In genomic region chr17:67944035-67944434, GRCh38 we compare ENCODE assay signal across 27 cellular contexts. TPM values are rescaled to one million over a fixed set of nuclear protein-coding genes. Genes with fewer than 3 reads are reported as not detected.
DNase-seq lines count a peak whose midpoint lies in the region; ATAC-seq, FAIRE-seq and TF ChIP-seq lines count a peak whose summit lies in the region.
"Had no signal": no experiment of that assay in that cellular context is flagged by ENCODE, and none has a peak within 500 bp of the region (broad histone marks: within the 10 kb centered on the region; RNA-seq: fewer than 3 reads in every experiment).

No MANE protein-coding gene starts in this region.

- H3K4me2 ChIP-seq in H1 (ENCODE audit: insufficient read depth in 1 of 2, low read depth in 2 of 2, low read length in 2 of 2), result no peak overlapping the region
- H3K4me2 ChIP-seq: BLaER1 had no signal

- TF ChIP-seq RAD21 in H1 (IDR thresholded peaks at IDR 0.05 in 1 of 2, conservative IDR thresholded peaks at IDR 0.05 in 1 of 2; ENCODE audit: low read depth in 2 of 2, low read length in 2 of 2), result no peak

- H4K8ac ChIP-seq in H1 (ENCODE audit: extremely low read depth, insufficient read depth, low read length), result peak overlapping the region; percentile 9; the same call in 1 of the 2 replicates

- H3K4ac ChIP-seq in H1 (replicated peaks; ENCODE audit: insufficient read length, low read depth, low read length), result no peak overlapping the region

- H3K14ac ChIP-seq in H1 (ENCODE audit: insufficient read length), result no peak overlapping the region

- CTCF ChIA-PET in H1 (lab: Charles Lee; ENCODE audit: partially characterized antibody), result interaction anchor here (0.6 to 4.0 kb wide), 5 partner anchors 9 to 586 kb away, joined by 3 to 26 read pairs (median 4); no protein-coding TSS in a partner anchor

- no peak overlapping the region for H2AK5ac ChIP-seq in H1 (ENCODE audit: low read depth, low read length)

- no peak overlapping the region for H2BK15ac ChIP-seq in H1 (ENCODE audit: low read length)

- H4K5ac ChIP-seq in H1 (ENCODE audit: insufficient read length, low read depth, low read length), result no peak overlapping the region

- no peaks in the 10 kb centered on the region for H3K27me3 ChIP-seq in H1 (replicated peaks in 1 of 4; ENCODE audit: control insufficient read depth in 3 of 4, extremely low read depth in 1 of 4, insufficient read depth in 3 of 4, low read length in 3 of 4)
- H3K27me3 ChIP-seq: BE2C, BLaER1 had no signal

- H4K91ac ChIP-seq in H1 (replicated peaks; ENCODE audit: insufficient read length, low read length), result no peak overlapping the region

- no peak overlapping the region for H2BK12ac ChIP-seq in H1 (ENCODE audit: low read depth, low read length)

- no peaks in the 10 kb centered on the region for H3K23me2 ChIP-seq in H1 (ENCODE audit: low read depth, low read length)

- peak; percentile 91 for FAIRE-seq in HTR-8/SVneo (lab: Jason Lieb, UNC)
- FAIRE-seq in H1 (lab: Jason Lieb, UNC), result no peak
- FAIRE-seq in urothelium cell line (lab: Jason Lieb, UNC), result peak; percentile 9
- FAIRE-seq: A204.1, GM12878, GM12892, GM18507 had no signal

- no peak overlapping the region for H3K4me3 ChIP-seq in H1 (ENCODE audit: extremely low read depth in 1 of 4, insufficient read depth in 2 of 4, low read depth in 3 of 4, low read length in 4 of 4)
- H3K4me3 ChIP-seq: BLaER1, GM12878 had no signal

- peaks cover 53 to 94% (median 81%) of the 10 kb centered on the region in 4 experiments for H3K36me3 ChIP-seq in H1 (ENCODE audit: control insufficient read depth in 2 of 4, insufficient read depth in 4 of 4, low read length in 3 of 4)

- peak; percentile 52 for ATAC-seq in Right ventricle myocardium superior (ENCODE audit: poor library complexity)
- ATAC-seq: GM12878 had no signal

- peaks cover 2% of the 10 kb centered on the region; the same call in 1 of the 2 replicates for H3K79me1 ChIP-seq in H1 (ENCODE audit: low read depth, low read length)

- H3K4me1 ChIP-seq in H1 (replicated peaks in 1 of 4; ENCODE audit: control insufficient read depth in 3 of 4, insufficient read depth in 4 of 4, low read length in 3 of 4), result no peaks in the 10 kb centered on the region
- H3K4me1 ChIP-seq: BE2C, BLaER1 had no signal

- POLR2A ChIA-PET in H1 (lab: Charles Lee; ENCODE audit: partially characterized antibody), result interaction anchor here (1.8 kb wide), 1 partner anchor 12 kb away, joined by 4 read pairs; no protein-coding TSS in a partner anchor

- H3K56ac ChIP-seq in H1 (replicated peaks; ENCODE audit: insufficient read length, low read depth, low read length), result no peak overlapping the region

- no peak for TF ChIP-seq POLR2A in H1 (IDR thresholded peaks at IDR 0.05; ENCODE audit: control extremely low read depth in 1 of 2, low read depth in 2 of 2, low read length in 2 of 2)

- no peak overlapping the region for H2BK20ac ChIP-seq in H1 (ENCODE audit: low read length)

- H2AFZ ChIP-seq in H1 (ENCODE audit: low read length), result no peak overlapping the region

- TF ChIP-seq EP300 in H1 (IDR thresholded peaks at IDR 0.05; ENCODE audit: borderline replicate concordance in 1 of 2, low read depth in 2 of 2, low read length in 2 of 2), result no peak

- no peak for TF ChIP-seq CTCF in H1 (IDR thresholded peaks at IDR 0.05; ENCODE audit: control extremely low read depth in 1 of 3, insufficient read depth in 1 of 3, low read depth in 1 of 3, low read length in 3 of 3)

- no peak overlapping the region for H3K23ac ChIP-seq in H1 (ENCODE audit: insufficient read length)

- no peak overlapping the region for H2BK5ac ChIP-seq in H1 (ENCODE audit: low read depth, low read length)

- no peaks in the 10 kb centered on the region for H3K79me2 ChIP-seq in H1 (ENCODE audit: control insufficient read depth in 1 of 2, insufficient read depth in 2 of 2, low read length in 2 of 2)

- no peak overlapping the region for H3K27ac ChIP-seq in H1 (ENCODE audit: low read depth, low read length)
- H3K27ac ChIP-seq: BLaER1 had no signal

- H3K9ac ChIP-seq in H1 (replicated peaks in 1 of 4; ENCODE audit: extremely low read depth in 1 of 4, low read depth in 3 of 4, low read length in 3 of 4), result no peak overlapping the region
- H3K9ac ChIP-seq: BLaER1 had no signal

- H3K9me3 ChIP-seq in H1 (ENCODE audit: insufficient read depth in 2 of 2, low read depth in 1 of 2, low read length in 1 of 2), result no peaks in the 10 kb centered on the region
- H3K9me3 ChIP-seq: BE2C, BLaER1 had no signal

- no peak overlapping the region for H3K18ac ChIP-seq in H1 (ENCODE audit: extremely low read depth, low read length)

- no peak overlapping the region for H2BK120ac ChIP-seq in H1 (replicated peaks; ENCODE audit: low read depth, low read length)

- H4K20me1 ChIP-seq in H1 (replicated peaks in 1 of 2; ENCODE audit: control insufficient read depth in 1 of 2, insufficient read depth in 2 of 2, low read length in 2 of 2), result peaks cover 0 to 5% of the 10 kb centered on the region in 2 experiments

- no peak for DNase-seq in Right ventricle myocardium superior
- no peak for DNase-seq in cardiac septum (ENCODE audit: low spot score)
- DNase-seq in HTR-8/SVneo (ENCODE audit: insufficient read length, low spot score), result no peak
- no peak for DNase-seq in H1 (ENCODE audit: low read depth in 1 of 2, low spot score in 2 of 2)
- DNase-seq in urothelium cell line (ENCODE audit: low spot score), result no peak
- no peak for DNase-seq in superior temporal gyrus (ENCODE audit: extremely low spot score)
- no peak for DNase-seq in activated CD8-positive, alpha-beta memory T cell treated with anti-CD3 and anti-CD28 coated beads, Interleukin-2, amount 50 U/mL, for 48 hours
- DNase-seq: 8988T; ACHN; BE2C; C1 segment of cervical spinal cord; CD4-positive, alpha-beta memory T cell; CD4-positive, CD25-positive, alpha-beta regulatory T cell; CD8-positive, alpha-beta memory T cell; COR-L47; DMS 273 treated with DMSO at 0.1 percent for 48 hours; DMS153; DMS53; DMS79; DND-41; EL; GDM1 had no signal

- intact Hi-C loops in Right ventricle myocardium superior (cut with DNase I), result no loop called here
- intact Hi-C loops in cardiac septum (cut with DNase I), result no loop called here

- 95% methylated on average over 5 of the region's 5 CpGs; no CpG with 5 or more reads in 1 of the 2 experiments for WGBS in H1 (ENCODE audit: extremely low coverage in 1 of 2, insufficient coverage in 1 of 2, insufficient read length in 1 of 2, insufficient replicate concordance in 2 of 2, low coverage in 1 of 2, low lambda C conversion rate in 2 of 2, missing lambda C conversion rate in 1 of 2), 2 experiments

TF ChIP-seq in H1, 55 proteins besides CTCF, POLR2A, EP300 and RAD21 (continues in another document):
- TF ChIP-seq POU5F1 (IDR thresholded peaks at IDR 0.05; ENCODE audit: low read depth, low read length) (no peak), KDM5A (IDR thresholded peaks at IDR 0.05; ENCODE audit: low read length) (no peak), KDM4A (IDR thresholded peaks at IDR 0.05; ENCODE audit: low read depth, low read length, severe bottlenecking) (no peak), FOSL1 (IDR thresholded peaks at IDR 0.05; ENCODE audit: insufficient read depth, low read depth, low read length) (no peak), CBX5 (IDR thresholded peaks at IDR 0.05; ENCODE audit: low read depth, low read length) (no peak), ASH2L (IDR thresholded peaks at IDR 0.05; ENCODE audit: low read length) (no peak), CEBPB (IDR thresholded peaks at IDR 0.05; ENCODE audit: low read depth, low read length) (no peak), TCF12 (IDR thresholded peaks at IDR 0.05; ENCODE audit: low read depth, low read length) (no peak), SP1 (IDR thresholded peaks at IDR 0.05; ENCODE audit: low read depth, low read length) (no peak), HDAC6 (IDR thresholded peaks at IDR 0.05; ENCODE audit: low read depth, low read length) (no peak)
- TF ChIP-seq, protein P1, sequence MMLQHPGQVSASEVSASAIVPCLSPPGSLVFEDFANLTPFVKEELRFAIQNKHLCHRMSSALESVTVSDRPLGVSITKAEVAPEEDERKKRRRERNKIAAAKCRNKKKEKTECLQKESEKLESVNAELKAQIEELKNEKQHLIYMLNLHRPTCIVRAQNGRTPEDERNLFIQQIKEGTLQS (IDR thresholded peaks at IDR 0.05; ENCODE audit: insufficient read depth, low read depth, low read length), result no peak

RNA-seq across cellular contexts. Expression of gene C17orf58, which starts 52.2 kb away (rescaled TPM):
- 7.9 TPM for total RNA-seq in Right ventricle myocardium superior
- 3.4 TPM for total RNA-seq in cardiac septum
- 21.8 and 24.1 TPM in 2 replicates for total RNA-seq in H1 (2021; fragmentation: NEBNext Ultra II Directional; extraction: Animal tissue kit (Norgen Biotek cat#: 25700))
- 20.5 and 22.6 TPM in 2 replicates for polyA plus RNA-seq in H1 (2011; rRNA removed)
- polyA plus RNA-seq in H1 (2011; cell fraction: cytosol; rRNA removed), result 23.9 TPM
- polyA plus RNA-seq in H1 (2011; cell fraction: nucleus; rRNA removed), result 18.5 TPM
- polyA plus RNA-seq in H1 (2012, experiment 1 of 2), result 17.9 to 21.2 TPM (median 19.4 TPM) in 4 replicates
- 8.9 TPM for polyA plus RNA-seq in H1 (2012, experiment 2 of 2)
- 32.3 TPM for polyA plus RNA-seq in H1 (2013, experiment 1 of 2)
- 34.2 TPM for polyA plus RNA-seq in H1 (2013, experiment 2 of 2)
- 10.9 and 11.1 TPM in 2 replicates for polyA minus RNA-seq in H1 (2011; rRNA and poly(A)+ RNA removed)
- 8.1 TPM for polyA minus RNA-seq in H1 (2011; cell fraction: cytosol; rRNA and poly(A)+ RNA removed)
- polyA minus RNA-seq in H1 (2011; cell fraction: nucleus; rRNA and poly(A)+ RNA removed), result 7.9 TPM
